Comparison of ENCODE assay signal across 1 cellular context in the genomic region with DNA sequence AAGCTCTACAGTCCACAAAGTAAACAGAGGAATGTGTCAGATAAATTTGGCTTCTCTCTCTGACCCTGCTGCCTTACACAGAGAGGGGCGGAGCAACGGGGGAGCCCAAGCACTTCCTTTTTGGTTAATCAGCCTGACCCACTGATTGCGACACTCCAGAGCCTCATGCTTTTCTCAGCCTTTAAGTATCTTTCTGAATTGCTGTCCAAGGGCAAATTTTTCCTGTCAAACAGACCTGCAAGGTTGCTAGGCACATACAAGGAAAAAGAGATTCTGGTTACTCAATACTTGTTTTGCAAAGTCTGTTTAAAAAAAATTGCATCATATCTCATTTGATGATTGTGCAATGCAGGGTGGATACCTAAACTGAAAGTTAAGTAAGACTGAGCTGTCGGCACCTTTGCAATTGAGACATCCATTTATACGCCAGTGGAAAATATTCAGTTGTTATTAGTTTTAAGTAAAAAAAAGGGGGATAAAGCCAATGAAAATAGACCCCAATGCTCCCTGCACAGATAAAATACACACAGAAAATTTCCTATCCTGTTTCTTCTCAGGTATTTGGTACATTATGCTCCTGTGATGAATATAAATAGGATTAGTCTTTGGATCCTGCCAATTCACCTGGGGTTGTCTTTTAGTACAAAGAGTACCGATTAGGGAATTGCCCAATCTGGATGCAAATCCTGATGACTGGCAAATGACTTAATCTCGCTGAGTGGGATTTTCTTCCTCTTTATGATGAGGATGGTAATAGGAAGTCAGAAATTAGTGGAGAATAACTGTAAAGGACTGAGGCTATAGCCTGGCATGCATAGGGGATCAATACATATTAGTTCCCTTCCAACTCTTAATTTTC.
TF ChIP-seq lines count a peak whose summit lies in the region.

No MANE protein-coding gene starts in this region.

TF ChIP-seq in A549, 52 proteins besides CTCF, POLR2A, EP300 and RAD21 (continued from another document):
- TF ChIP-seq SMC3 (IDR thresholded peaks at IDR 0.05) = no peak
- 0 out of 2 replicates have a peak, but pooled peaks have one; percentile 10 for TF ChIP-seq FOSL2 (IDR thresholded peaks at IDR 0.05)
- no peak for TF ChIP-seq FOSL2 (CRISPR knock-in tag; IDR thresholded peaks at IDR 0.05)
- no peak for TF ChIP-seq RFX5 (IDR thresholded peaks at IDR 0.05)
- no peak for TF ChIP-seq FOSB (CRISPR knock-in tag; IDR thresholded peaks at IDR 0.05)
- no peak for TF ChIP-seq FOXS1 (CRISPR knock-in tag; IDR thresholded peaks at IDR 0.05)
- TF ChIP-seq EHMT2 (IDR thresholded peaks at IDR 0.05; ENCODE audit: low read depth) = no peak
- no peak for TF ChIP-seq ESRRA (IDR thresholded peaks at IDR 0.05; ENCODE audit: borderline replicate concordance, low read length)
- no peak for TF ChIP-seq MYC (IDR thresholded peaks at IDR 0.05; ENCODE audit: borderline replicate concordance, low read length)
- TF ChIP-seq RCOR1 (IDR thresholded peaks at IDR 0.05; ENCODE audit: low read depth, low read length) = no peak
- TF ChIP-seq RNF2 (IDR thresholded peaks at IDR 0.05; ENCODE audit: borderline replicate concordance, low read depth) = no peak
- TF ChIP-seq SREBF2 (IDR thresholded peaks at IDR 0.05) = no peak
- no peak for TF ChIP-seq HOXB13 (CRISPR knock-in tag; IDR thresholded peaks at IDR 0.05; ENCODE audit: low read depth)
- no peak for TF ChIP-seq CBX2 (IDR thresholded peaks at IDR 0.05; ENCODE audit: borderline replicate concordance, low read depth)
- TF ChIP-seq ZFP36 (IDR thresholded peaks at IDR 0.05; ENCODE audit: borderline replicate concordance, partially characterized antibody) = no peak
- TF ChIP-seq BHLHE40 (IDR thresholded peaks at IDR 0.05; ENCODE audit: low read depth, low read length) = no peak
- no peak for TF ChIP-seq NPAS2 (CRISPR knock-in tag; IDR thresholded peaks at IDR 0.05; ENCODE audit: borderline replicate concordance)
- no peak for TF ChIP-seq HEYL (CRISPR knock-in tag; IDR thresholded peaks at IDR 0.05)
- TF ChIP-seq HOXB5 (CRISPR knock-in tag; IDR thresholded peaks at IDR 0.05) = no peak
- TF ChIP-seq CBX8 (IDR thresholded peaks at IDR 0.05) = no peak
